ENCODE assay signal across 9 cellular contexts in the genomic region with DNA sequence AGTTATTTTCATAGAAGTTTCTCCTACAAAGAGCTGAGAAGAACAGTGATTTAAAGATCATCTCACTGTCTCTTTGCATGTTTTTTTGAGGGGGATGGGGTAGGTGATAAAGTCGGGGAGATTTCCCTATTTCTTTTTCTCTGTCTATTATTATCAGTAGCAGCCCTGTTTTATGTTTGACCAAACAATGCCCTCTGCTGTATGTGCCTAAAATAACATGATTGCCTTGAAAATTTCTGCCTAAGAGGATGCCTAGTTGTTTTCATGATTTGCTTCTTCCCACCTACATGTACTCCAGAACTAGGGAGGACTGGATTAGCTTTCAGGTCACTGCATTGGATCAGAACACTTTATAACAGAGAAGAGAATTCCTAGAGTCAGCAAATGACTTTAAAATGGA.
A peak's percentile ranks its signal among the peaks of the same experiment; 100 is the strongest.
DNase-seq lines count a peak whose midpoint lies in the region; ATAC-seq, FAIRE-seq and TF ChIP-seq lines count a peak whose summit lies in the region.
"Had no signal": no experiment of that assay in that cellular context is flagged by ENCODE, and none has a peak within 500 bp of the region (broad histone marks: within the 10 kb centered on the region; RNA-seq: fewer than 3 reads in every experiment).

No MANE protein-coding gene starts in this region.

- TF ChIP-seq POLR2A in H54 (IDR thresholded peaks at IDR 0.05; ENCODE audit: low read depth, low read length): no peak

- intact Hi-C loops in kidney (cut with DNase I): no loop called here

- H3K27me3 ChIP-seq in AG04450 (ENCODE audit: control insufficient read depth, insufficient read depth, low read length): no peaks in the 10 kb centered on the region

- H3K36me3 ChIP-seq in kidney (ENCODE audit: control insufficient read depth in 1 of 2, insufficient read depth in 2 of 2, low read length in 2 of 2): no peaks in the 10 kb centered on the region

- H3K9me3 ChIP-seq in AG04450 (ENCODE audit: control insufficient read depth, insufficient read depth, low read length) (no peaks in the 10 kb centered on the region), kidney (ENCODE audit: control insufficient read depth in 1 of 2, low read length in 2 of 2) (no peaks in the 10 kb centered on the region)

- H3K4me3 ChIP-seq in AG04450 (ENCODE audit: low read depth, low read length) (no peak overlapping the region), kidney (ENCODE audit: low read length in 2 of 2) (no peak overlapping the region)

- DNase-seq in AG04450 (ENCODE audit: low read depth, low spot score) (no peak), H54 (ENCODE audit: insufficient read length, low spot score) (no peak), SK-N-DZ (ENCODE audit: low spot score) (peak; percentile 46), kidney (no peak), mucosa of gallbladder (ENCODE audit: low spot score) (no peak), HuH-7.5 (ENCODE audit: low spot score) (no peak)

- H3K4me1 ChIP-seq in kidney (ENCODE audit: control insufficient read depth in 1 of 2, insufficient read depth in 1 of 2, low read depth in 1 of 2, low read length in 2 of 2): no peaks in the 10 kb centered on the region

- peak; percentile 16; the same call in 1 of the 2 replicates for TF ChIP-seq CTCF in AG04450 (IDR thresholded peaks at IDR 0.05; ENCODE audit: low read depth, low read length)
- peak; percentile 27 for TF ChIP-seq CTCF in kidney (IDR thresholded peaks at IDR 0.05; ENCODE audit: borderline replicate concordance, extremely low read depth, insufficient read depth)

- ATAC-seq in HG03571 (IDR thresholded peaks at IDR 0.05; ENCODE audit: unreplicated experiment) (no peak), GM18520 (IDR thresholded peaks at IDR 0.05; ENCODE audit: unreplicated experiment) (no peak)

- H3K27ac ChIP-seq in AG04450 (ENCODE audit: low read depth, low read length): no peak overlapping the region
- no peak overlapping the region for H3K27ac ChIP-seq in kidney (ENCODE audit: low read depth in 2 of 2, low read length in 2 of 2)

- CTCF ChIA-PET in AG04450 (lab: Charles Lee): no interaction called here

- FAIRE-seq in H54 (lab: Jason Lieb, UNC) (peak; percentile 30), kidney (lab: Jason Lieb, UNC) (no peak)
- FAIRE-seq: endometrium had no signal

- POLR2A ChIA-PET in AG04450 (lab: Yijun Ruan, JAX): no interaction called here

- H3K9ac ChIP-seq in kidney (ENCODE audit: low read length in 2 of 2): no peak overlapping the region
